In genomic region chr1:153447498-153448170, GRCh38 we compare ENCODE assay signal across 23 cellular contexts. TPM values are rescaled to one million over a fixed set of nuclear protein-coding genes. Genes with fewer than 3 reads are reported as not detected.
A peak's percentile ranks its signal among the peaks of the same experiment; 100 is the strongest.
DNase-seq lines count a peak whose midpoint lies in the region; ATAC-seq and TF ChIP-seq lines count a peak whose summit lies in the region.
"Had no signal": no experiment of that assay in that cellular context is flagged by ENCODE, and none has a peak within 500 bp of the region (broad histone marks: within the 10 kb centered on the region; RNA-seq: fewer than 3 reads in every experiment).

No MANE protein-coding gene starts in this region.

- no peak overlapping the region for H2BK120ac ChIP-seq in neuronal stem cell (ENCODE audit: low read depth, low read length)

- H3K27ac Mint-ChIP-seq in CD4-positive, alpha-beta T cell, result no peak overlapping the region
- H3K27ac Mint-ChIP-seq: activated naive CD4-positive, alpha-beta T cell treated with anti-CD3 and anti-CD28 coated beads for 36 hours; mesothelial cell of epicardium; T-helper 1 cell treated with Interleukin-12 subunit alpha and Interleukin-12 subunit beta and Interleukin-4 antibody, amounts not matched to agents 30 μg/mL and 1 μg/mL, for 36 hours had no signal

- H3K9me3 Mint-ChIP-seq in CD4-positive, alpha-beta T cell, result peaks cover 2% of the 10 kb centered on the region
- H3K9me3 Mint-ChIP-seq: activated naive CD4-positive, alpha-beta T cell treated with anti-CD3 and anti-CD28 coated beads for 36 hours; mesothelial cell of epicardium; T-helper 1 cell treated with Interleukin-12 subunit alpha and Interleukin-12 subunit beta and Interleukin-4 antibody, amounts not matched to agents 30 μg/mL and 1 μg/mL, for 36 hours had no signal

- no peaks in the 10 kb centered on the region for H3K4me1 Mint-ChIP-seq in CD4-positive, alpha-beta T cell (ENCODE audit: low read depth)
- H3K4me1 Mint-ChIP-seq: mesothelial cell of epicardium had no signal

- peaks cover 72% of the 10 kb centered on the region for H3K27me3 Mint-ChIP-seq in CD4-positive, alpha-beta T cell

- H3K36me3 Mint-ChIP-seq in CD4-positive, alpha-beta T cell (ENCODE audit: low read depth), result no peaks in the 10 kb centered on the region
- H3K36me3 Mint-ChIP-seq: mesothelial cell of epicardium had no signal

- no peak for TF ChIP-seq CTCF in astrocyte of the spinal cord (IDR thresholded peaks at IDR 0.05; ENCODE audit: low read depth, low read length)
- no peak for TF ChIP-seq CTCF in CD4-positive, alpha-beta T cell (IDR thresholded peaks at IDR 0.05)

- in situ Hi-C loops in astrocyte of the spinal cord (cut with HindIII; ENCODE audit: low sequenced_read_pairs), result no loop called here

- no peak overlapping the region for H4K91ac ChIP-seq in neuronal stem cell (ENCODE audit: low read depth, low read length, poor library complexity)

- POLR2A ChIA-PET in CD4-positive, alpha-beta T cell (lab: Charles Lee), result no interaction called here

- H3K4me2 ChIP-seq in neuronal stem cell (ENCODE audit: insufficient read depth, low read length, poor library complexity, severe bottlenecking), result no peak overlapping the region

- no peak overlapping the region for H4K8ac ChIP-seq in neuronal stem cell (ENCODE audit: low read depth, low read length)

- no peaks in the 10 kb centered on the region for H3K79me1 ChIP-seq in neuronal stem cell (ENCODE audit: low read depth, low read length)

- no peak overlapping the region for H3K18ac ChIP-seq in neuronal stem cell (ENCODE audit: low read length)

- H3K27ac ChIP-seq in CD4-positive, alpha-beta T cell (ENCODE audit: low read depth, low read length), result no peak overlapping the region
- H3K27ac ChIP-seq in neuronal stem cell (replicated peaks; ENCODE audit: low read length), result no peak overlapping the region
- no peak overlapping the region for H3K27ac ChIP-seq in effector memory CD4-positive, alpha-beta T cell (ENCODE audit: insufficient read depth, low read length, poor library complexity, severe bottlenecking)
- H3K27ac ChIP-seq: cardiac muscle cell, neutrophil had no signal

- H2BK15ac ChIP-seq in neuronal stem cell (ENCODE audit: low read length), result no peak overlapping the region

- no CpG with 5 or more reads among the region's 1 CpG for WGBS in neuronal stem cell (ENCODE audit: extremely low coverage in 2 of 2, insufficient read length in 2 of 2, insufficient replicate concordance in 1 of 2), 2 donors

- H2BK12ac ChIP-seq in neuronal stem cell (ENCODE audit: low read length), result no peak overlapping the region

- no peaks in the 10 kb centered on the region for H3K36me3 ChIP-seq in neuronal stem cell (replicated peaks in 1 of 2; ENCODE audit: control insufficient read depth in 2 of 2, insufficient read depth in 2 of 2, low read length in 2 of 2)
- no peaks in the 10 kb centered on the region for H3K36me3 ChIP-seq in effector memory CD4-positive, alpha-beta T cell (ENCODE audit: control insufficient read depth, insufficient read depth, low read length)
- H3K36me3 ChIP-seq: cardiac muscle cell, neutrophil had no signal

- H3K9me3 ChIP-seq in CD4-positive, alpha-beta T cell (ENCODE audit: control insufficient read depth, low read length), result no peaks in the 10 kb centered on the region
- no peaks in the 10 kb centered on the region for H3K9me3 ChIP-seq in neuronal stem cell (replicated peaks in 1 of 2; ENCODE audit: control insufficient read depth in 2 of 2, insufficient read depth in 1 of 2, low read depth in 1 of 2, low read length in 2 of 2)
- no peaks in the 10 kb centered on the region for H3K9me3 ChIP-seq in effector memory CD4-positive, alpha-beta T cell (ENCODE audit: control insufficient read depth, low read length)
- H3K9me3 ChIP-seq: neutrophil had no signal

- H3K27me3 ChIP-seq in CD4-positive, alpha-beta T cell (ENCODE audit: control insufficient read depth, insufficient read depth, low read length), result peaks cover 19% of the 10 kb centered on the region
- H3K27me3 ChIP-seq in neuronal stem cell (ENCODE audit: control insufficient read depth in 3 of 3, insufficient read depth in 3 of 3, low read depth in 1 of 3, low read length in 3 of 3), result no peaks in the 10 kb centered on the region
- peaks cover 8% of the 10 kb centered on the region for H3K27me3 ChIP-seq in effector memory CD4-positive, alpha-beta T cell (replicated peaks; ENCODE audit: control insufficient read depth, insufficient read depth, low read length, poor library complexity, severe bottlenecking)

- no peak overlapping the region for H3K9ac ChIP-seq in neuronal stem cell (ENCODE audit: low read depth, low read length, poor library complexity)

- H3K23ac ChIP-seq in neuronal stem cell (ENCODE audit: low read depth, low read length, poor library complexity), result no peak overlapping the region

- no peak overlapping the region for H2AK5ac ChIP-seq in neuronal stem cell (ENCODE audit: low read depth, low read length)

- DNase-seq in AG08396 (ENCODE audit: low spot score), result peak; percentile 33
- DNase-seq in HK-2 (ENCODE audit: unreplicated experiment), result peak; percentile 15
- DNase-seq in astrocyte of the spinal cord (ENCODE audit: low read depth, low spot score), result peak; percentile 21
- peak; percentile 21 for DNase-seq in glomerular visceral epithelial cell (ENCODE audit: extremely low spot score)
- DNase-seq in head of caudate nucleus, result no peak
- no peak for DNase-seq in CD4-positive, alpha-beta T cell
- no peak for DNase-seq in neuronal stem cell (ENCODE audit: low spot score)
- DNase-seq in effector memory CD4-positive, alpha-beta T cell, result no peak
- DNase-seq: activated CD4-positive, CD25-positive, alpha-beta regulatory T cell; activated naive CD4-positive, alpha-beta T cell treated with anti-CD3 and anti-CD28 coated beads for 36 hours; C1 segment of cervical spinal cord; effector CD8-positive, alpha-beta T cell; glutamatergic neuron; islet precursor cell; MM.1S; NCI-H2081 treated with DMSO at 0.1 percent for 48 hours; NCI-H748 treated with DMSO at 0.1 percent for 48 hours; stimulated activated naive CD4-positive, alpha-beta T cell treated with Interleukin-2 at 50 U/mL for 16 hours had no signal

- no peak overlapping the region for H3K14ac ChIP-seq in neuronal stem cell (ENCODE audit: low read length)

- no peak overlapping the region for H3K4ac ChIP-seq in neuronal stem cell (ENCODE audit: low read length)

- H3K4me3 ChIP-seq in astrocyte of the spinal cord (ENCODE audit: low read depth, low read length) (no peak overlapping the region), neuronal stem cell (ENCODE audit: low read length in 2 of 2) (no peak overlapping the region)
- H3K4me3 ChIP-seq in effector memory CD4-positive, alpha-beta T cell (ENCODE audit: insufficient read depth, low read depth, low read length, poor library complexity, severe bottlenecking), result no peak overlapping the region
- H3K4me3 ChIP-seq: cardiac muscle cell had no signal

- H2BK5ac ChIP-seq in neuronal stem cell (ENCODE audit: low read length), result no peak overlapping the region

- CTCF ChIA-PET in CD4-positive, alpha-beta T cell (lab: Charles Lee), result no interaction called here

- no peaks in the 10 kb centered on the region for H3K4me1 ChIP-seq in neuronal stem cell (ENCODE audit: control insufficient read depth in 2 of 2, insufficient read depth in 1 of 2, low read depth in 1 of 2, low read length in 2 of 2)
- H3K4me1 ChIP-seq in effector memory CD4-positive, alpha-beta T cell (ENCODE audit: control insufficient read depth, insufficient read depth, low read length, poor library complexity, severe bottlenecking), result no peaks in the 10 kb centered on the region

- ATAC-seq in CD4-positive, alpha-beta T cell (ENCODE audit: poor library complexity), result no peak

- intact Hi-C loops in head of caudate nucleus (cut with DNase I), result no loop called here
- intact Hi-C loops in CD4-positive, alpha-beta T cell (cut with DNase I, micrococcal nuclease), result no loop called here

- no peak overlapping the region for H3K4me3 Mint-ChIP-seq in CD4-positive, alpha-beta T cell
- H3K4me3 Mint-ChIP-seq: activated naive CD4-positive, alpha-beta T cell treated with anti-CD3 and anti-CD28 coated beads for 36 hours; mesothelial cell of epicardium; T-helper 1 cell treated with Interleukin-12 subunit alpha and Interleukin-12 subunit beta and Interleukin-4 antibody, amounts not matched to agents 30 μg/mL and 1 μg/mL, for 36 hours had no signal

- H2AFZ ChIP-seq in neuronal stem cell (ENCODE audit: low read length), result no peak overlapping the region

RNA-seq across cellular contexts. Expression of gene S100A7, which starts 12.8 kb away (rescaled TPM):
- not detected for total RNA-seq in CD4-positive, alpha-beta T cell
- polyA plus RNA-seq in neuronal stem cell (2013, experiment 1 of 2), result not detected
- polyA plus RNA-seq in neuronal stem cell (2013, experiment 2 of 2), result not detected
- total RNA-seq: activated naive CD4-positive, alpha-beta T cell treated with anti-CD3 and anti-CD28 coated beads for 36 hours; cardiac muscle cell; mesothelial cell of epicardium; urinary bladder had no signal
- polyA plus RNA-seq: cardiac muscle cell, urinary bladder had no signal

RNA-seq across cellular contexts. Expression of gene S100A7A, which starts 31.3 kb away (rescaled TPM):
- total RNA-seq in CD4-positive, alpha-beta T cell, result not detected
- polyA plus RNA-seq in neuronal stem cell (2013, experiment 1 of 2), result not detected
- not detected for polyA plus RNA-seq in neuronal stem cell (2013, experiment 2 of 2)
- total RNA-seq: activated naive CD4-positive, alpha-beta T cell treated with anti-CD3 and anti-CD28 coated beads for 36 hours; cardiac muscle cell; mesothelial cell of epicardium; urinary bladder had no signal
- polyA plus RNA-seq: cardiac muscle cell, urinary bladder had no signal

RNA-seq across cellular contexts. Expression of gene S100A8, which starts 56.8 kb away (rescaled TPM):
- 10 to 100 TPM; 21.0 to 23.8 TPM for total RNA-seq in CD4-positive, alpha-beta T cell
- not detected for polyA plus RNA-seq in neuronal stem cell (2013, experiment 1 of 2)
- polyA plus RNA-seq in neuronal stem cell (2013, experiment 2 of 2), result not detected
- total RNA-seq: activated naive CD4-positive, alpha-beta T cell treated with anti-CD3 and anti-CD28 coated beads for 36 hours; cardiac muscle cell; mesothelial cell of epicardium had no signal

Comparison
In these comparisons a context has a peak if more than half of its experiments do, and no peak if none do; other contexts are left out.
1. DNase-seq: peak in AG08396 (single experiment), HK-2 (single experiment), astrocyte of the spinal cord (single experiment) and glomerular visceral epithelial cell (single experiment); none in head of caudate nucleus (0 of 42), CD4-positive, alpha-beta T cell (0 of 10), neuronal stem cell (single experiment) and effector memory CD4-positive, alpha-beta T cell (0 of 3).